ENCODE assay signal across 8 cellular contexts in the genomic region with DNA sequence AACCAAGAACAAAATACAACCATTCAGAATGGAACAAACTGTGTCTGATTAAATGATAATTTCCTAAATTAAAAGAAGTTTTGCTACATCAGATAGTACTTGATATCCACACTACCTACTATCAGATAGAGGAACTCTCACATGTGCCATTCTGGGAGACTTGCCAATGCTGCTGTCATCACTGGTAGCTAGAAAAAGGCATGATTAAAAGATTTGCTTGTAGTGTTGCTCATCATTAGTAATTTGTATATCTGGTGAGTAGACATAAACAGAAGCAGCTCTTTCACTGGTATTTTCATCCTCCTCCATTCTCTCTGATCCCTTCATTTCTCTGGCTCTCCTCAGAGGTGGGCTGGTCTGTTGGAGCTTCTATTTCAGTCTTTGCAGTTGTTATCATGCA. TPM values are rescaled to one million over a fixed set of nuclear protein-coding genes. Genes with fewer than 3 reads are reported as not detected.
DNase-seq lines count a peak whose midpoint lies in the region; ATAC-seq, FAIRE-seq and TF ChIP-seq lines count a peak whose summit lies in the region.

No MANE protein-coding gene starts in this region.

- no peak overlapping the region for H2AFZ ChIP-seq in Karpas-422 (ENCODE audit: low read length)

- no peaks in the 10 kb centered on the region for H4K20me1 ChIP-seq in Karpas-422 (ENCODE audit: insufficient read depth, low read depth, low read length)

- peaks cover 8% of the 10 kb centered on the region for H3K4me1 ChIP-seq in Karpas-422 (ENCODE audit: low read length)

- no peaks in the 10 kb centered on the region for H3K9me3 ChIP-seq in Karpas-422 (ENCODE audit: low read length)

- H3K36me3 ChIP-seq in BJ (ENCODE audit: control insufficient read depth, insufficient read depth, low read length) = no peaks in the 10 kb centered on the region
- H3K36me3 ChIP-seq in Karpas-422 (ENCODE audit: insufficient read depth, low read length) = no peaks in the 10 kb centered on the region

- TF ChIP-seq CTCF in BJ (IDR thresholded peaks at IDR 0.05; ENCODE audit: insufficient read depth, low read depth, low read length) = no peak

- no peak for FAIRE-seq in GM19239 (lab: Jason Lieb, UNC)

- no peaks in the 10 kb centered on the region; the same call in 1 of the 2 replicates for H3K27me3 ChIP-seq in BJ (ENCODE audit: control insufficient read depth, insufficient read depth, low read length)
- H3K27me3 ChIP-seq in Karpas-422 (ENCODE audit: low read length) = no peaks in the 10 kb centered on the region

- no peak overlapping the region for H3K27ac ChIP-seq in Karpas-422 (ENCODE audit: low read length)

- ATAC-seq in HG02798 (IDR thresholded peaks at IDR 0.05; ENCODE audit: poor library complexity, unreplicated experiment) = no peak

- CTCF ChIA-PET in BJ (lab: Yijun Ruan, JAX) = no interaction called here

- no peaks in the 10 kb centered on the region for H3K79me2 ChIP-seq in Karpas-422 (ENCODE audit: low read length)

- H3K9me2 ChIP-seq in Karpas-422 (replicated peaks; ENCODE audit: insufficient read depth, low read length) = no peaks in the 10 kb centered on the region

- POLR2A ChIA-PET in BJ (lab: Charles Lee) = no interaction called here

- H3K4me2 ChIP-seq in Karpas-422 (ENCODE audit: low read depth, low read length, poor library complexity, severe bottlenecking) = no peak overlapping the region

- H3K4me3 ChIP-seq in BJ (ENCODE audit: low read depth, low read length) (no peak overlapping the region), Karpas-422 (ENCODE audit: low read length) (no peak overlapping the region)

- H3K9ac ChIP-seq in Karpas-422 (ENCODE audit: low read length) = no peak overlapping the region

- peak; percentile 53 for DNase-seq in BJ (ENCODE audit: low read depth)
- DNase-seq in Karpas-422 = peak; percentile 52
- DNase-seq in amygdala (lab: John Stamatoyannopoulos, UW) = peak in 36 of 56 donors; percentile 2 to 87 (median 26)
- DNase-seq in medulla oblongata (ENCODE audit: extremely low spot score) = peak; percentile 89
- DNase-seq in stimulated activated CD8-positive, alpha-beta memory T cell treated with anti-CD3 and anti-CD28 coated beads, Interleukin-4, amount 100 ng/mL, for 48 hours = no peak
- no peak for DNase-seq in activated T-cell treated with anti-CD3 and anti-CD28 coated beads for 4 hours
- DNase-seq in GM19239 (ENCODE audit: insufficient read length, low spot score) = no peak

RNA-seq across cellular contexts. Expression of a gene that starts 56.0 kb away (rescaled TPM):
- polyA plus RNA-seq in BJ (2011; rRNA removed) = 2.1 and 2.2 TPM in 2 replicates
- polyA minus RNA-seq in BJ (2011; rRNA and poly(A)+ RNA removed) = 1.4 and 2.4 TPM in 2 replicates
- not detected in 2 replicates for total RNA-seq in Karpas-422 (2014; rRNA removed; shearing (Covaris generic); ENCODE audit: low replicate concordance)

Comparison
In these comparisons a context has a peak if more than half of its experiments do, and no peak if none do; other contexts are left out.
1. DNase-seq: peak in BJ (single experiment), Karpas-422 (single experiment), amygdala (36 of 56) and medulla oblongata (single experiment); none in stimulated activated CD8-positive, alpha-beta memory T cell treated with anti-CD3 and anti-CD28 coated beads, Interleukin-4, amount 100 ng/mL, for 48 hours (single experiment), activated T-cell treated with anti-CD3 and anti-CD28 coated beads for 4 hours (single experiment) and GM19239 (single experiment).